Comparison of ENCODE assay signal across 1 cellular context in genomic region chr6:1832844-1833787, GRCh38.
TF ChIP-seq lines count a peak whose summit lies in the region.

No MANE protein-coding gene starts in this region.

TF ChIP-seq in liver, 16 proteins besides CTCF, POLR2A, EP300 and RAD21 (continued from another document):
- TF ChIP-seq ZBTB33 (IDR thresholded peaks at IDR 0.05) (peak; percentile 89), YY1 (IDR thresholded peaks at IDR 0.05) (peak; percentile 79), FOXA2 (IDR thresholded peaks at IDR 0.05) (peak; percentile 99), RXRA (IDR thresholded peaks at IDR 0.05) (peak; percentile 85 to 92), GABPA (IDR thresholded peaks at IDR 0.05 in 1 of 2, conservative IDR thresholded peaks at IDR 0.05 in 1 of 2) (peak in 1 of 2 donors; percentile 48), NR2F2 (IDR thresholded peaks at IDR 0.05) (peak; percentile 82), JUND (IDR thresholded peaks at IDR 0.05) (peak; percentile 76 to 77)
TF ChIP-seq in liver: peak in this region for 16.
